ENCODE assay signal across 9 cellular contexts in the genomic region with DNA sequence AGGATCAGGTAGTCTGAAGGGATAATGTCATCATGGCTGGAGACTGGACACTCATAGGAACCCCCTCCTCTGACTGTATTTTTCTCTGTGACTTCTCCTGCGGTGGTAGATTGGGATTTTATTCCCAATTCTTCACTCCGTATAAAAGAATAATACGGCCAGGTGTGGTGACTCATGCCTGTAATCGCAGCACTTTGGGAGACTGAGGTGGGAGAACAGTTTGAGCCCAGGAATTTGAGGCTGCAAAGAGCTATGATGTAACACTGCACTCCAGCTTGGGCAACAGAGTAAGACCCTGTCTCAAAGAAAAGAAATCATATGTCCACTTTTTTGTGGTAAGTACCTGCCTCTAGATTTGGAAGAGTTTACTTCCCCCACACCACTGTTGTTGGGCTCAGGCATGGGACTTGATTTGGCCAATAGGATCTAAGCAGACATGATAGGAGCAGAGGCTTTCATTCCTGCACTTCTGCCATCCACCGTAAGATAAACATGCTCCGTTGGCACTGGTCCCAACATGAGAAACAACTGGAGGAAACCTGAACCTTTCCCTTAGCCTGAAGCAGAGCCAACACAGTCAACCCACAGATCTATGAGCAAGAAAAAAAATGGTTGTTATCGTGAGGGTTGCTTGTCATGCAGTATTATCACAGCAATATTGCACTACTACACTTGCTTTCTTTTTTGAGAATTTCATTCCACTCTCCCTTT.
DNase-seq lines count a peak whose midpoint lies in the region; ATAC-seq, FAIRE-seq and TF ChIP-seq lines count a peak whose summit lies in the region.
"Had no signal": no experiment of that assay in that cellular context is flagged by ENCODE, and none has a peak within 500 bp of the region (broad histone marks: within the 10 kb centered on the region; RNA-seq: fewer than 3 reads in every experiment).

No MANE protein-coding gene starts in this region.

- no peak overlapping the region for H2AFZ ChIP-seq in HCT116 (ENCODE audit: low read depth, low read length, poor library complexity, severe bottlenecking)

- ATAC-seq in HCT116 = peak; percentile 58; the same call in 1 of the 2 replicates
- ATAC-seq in omental fat pad (ENCODE audit: low FRiP score) = peak; percentile 75
- ATAC-seq in GM19324 (IDR thresholded peaks at IDR 0.05; ENCODE audit: low FRiP score, unreplicated experiment) = no peak
- ATAC-seq in HG03159 (IDR thresholded peaks at IDR 0.05; ENCODE audit: unreplicated experiment) = no peak
- ATAC-seq: pancreas had no signal

- RAD21 ChIA-PET in HCT116 (lab: Charles Lee; ENCODE audit: low non-redundant PET in 1 of 2, low total read pairs in 2 of 2, uncharacterized antibody in 2 of 2, unreplicated experiment in 2 of 2) = no interaction called here

- POLR2A ChIA-PET in HCT116 (lab: Charles Lee) = no interaction called here

- intact Hi-C loops in HCT116 (cut with micrococcal nuclease) = loop anchor here (5.0 kb wide), 1 partner anchor 72 kb away; no protein-coding TSS in a partner anchor
- intact Hi-C loops in kidney (cut with DNase I) = no loop called here

- H3K9ac ChIP-seq in HCT116 (ENCODE audit: low read length) (no peak overlapping the region), kidney (ENCODE audit: low read length in 2 of 2) (no peak overlapping the region)

- peaks cover 17% of the 10 kb centered on the region for H3K9me3 Mint-ChIP-seq in activated T-cell treated with anti-CD3 and anti-CD28 coated beads, Interleukin-2, amount 50 U/mL, for 24 hours

- no peak for TF ChIP-seq RAD21 in HCT116 (IDR thresholded peaks at IDR 0.05; ENCODE audit: low read depth)

- no peaks in the 10 kb centered on the region for H3K79me2 ChIP-seq in HCT116 (ENCODE audit: insufficient read depth, low read length)

- H3K4me2 ChIP-seq in HCT116 (ENCODE audit: low read length) = no peak overlapping the region

- H3K4me3 ChIP-seq in HCT116 (replicated peaks in 1 of 2; ENCODE audit: low read depth in 1 of 2, low read length in 2 of 2) (no peak overlapping the region), choroid plexus epithelial cell (ENCODE audit: low read depth, low read length) (no peak overlapping the region), kidney (ENCODE audit: low read length in 2 of 2) (no peak overlapping the region)
- H3K4me3 ChIP-seq: pancreas had no signal

- peaks cover 5% of the 10 kb centered on the region; the same call in 1 of the 2 replicates for H3K27me3 ChIP-seq in HCT116 (ENCODE audit: insufficient read depth, low read length)
- H3K27me3 ChIP-seq: pancreas had no signal

- BruUV-seq in HCT116 (replicated peaks; lab: Mats Ljungman, UMichigan) = no TSS peak

- FAIRE-seq in kidney (lab: Jason Lieb, UNC) = no peak
- FAIRE-seq: pancreas had no signal

- H3K9me2 ChIP-seq in HCT116 (ENCODE audit: insufficient read depth) = no peaks in the 10 kb centered on the region

- H3K27ac Mint-ChIP-seq in activated T-cell treated with anti-CD3 and anti-CD28 coated beads, Interleukin-2, amount 50 U/mL, for 24 hours = no peak overlapping the region

- no peaks in the 10 kb centered on the region for H3K4me1 Mint-ChIP-seq in activated T-cell treated with anti-CD3 and anti-CD28 coated beads, Interleukin-2, amount 50 U/mL, for 24 hours (ENCODE audit: low read depth)

- CTCF ChIA-PET in HCT116 (lab: Charles Lee) = interaction anchor here (0.9 kb wide), 1 partner anchor 12 kb away, joined by 3 read pairs; no protein-coding TSS in a partner anchor

- H3K27ac ChIP-seq in HCT116 (ENCODE audit: low read depth, low read length) (no peak overlapping the region), kidney (ENCODE audit: low read depth in 2 of 2, low read length in 2 of 2) (no peak overlapping the region)
- H3K27ac ChIP-seq: pancreas had no signal

- no peaks in the 10 kb centered on the region for H3K36me3 Mint-ChIP-seq in activated T-cell treated with anti-CD3 and anti-CD28 coated beads, Interleukin-2, amount 50 U/mL, for 24 hours (ENCODE audit: low read depth)

- H3K36me3 ChIP-seq in HCT116 (ENCODE audit: control insufficient read depth in 1 of 2, insufficient read depth in 2 of 2, low read length in 2 of 2) (no peaks in the 10 kb centered on the region), kidney (ENCODE audit: control insufficient read depth in 1 of 2, insufficient read depth in 2 of 2, low read length in 2 of 2) (no peaks in the 10 kb centered on the region)
- H3K36me3 ChIP-seq: pancreas had no signal

- no peak for TF ChIP-seq POLR2A in HCT116 (IDR thresholded peaks at IDR 0.05; ENCODE audit: borderline replicate concordance, extremely low read depth, insufficient read depth, insufficient read length)

- no peak overlapping the region for H3K4me3 Mint-ChIP-seq in activated T-cell treated with anti-CD3 and anti-CD28 coated beads, Interleukin-2, amount 50 U/mL, for 24 hours

- DNase-seq in HCT116 (ENCODE audit: low read depth, low spot score) = no peak
- DNase-seq in NCI-H2171 (lab: John Stamatoyannopoulos, UW) = peak; percentile 85
- peak; percentile 88 for DNase-seq in choroid plexus epithelial cell (ENCODE audit: low read depth)
- DNase-seq in omental fat pad (ENCODE audit: low spot score) = no peak
- no peak for DNase-seq in kidney
- no peak for DNase-seq in activated T-cell treated with anti-CD3 and anti-CD28 coated beads, Interleukin-2, amount 50 U/mL, for 24 hours
- DNase-seq: pancreas had no signal

- H3K4me1 ChIP-seq in HCT116 (ENCODE audit: control insufficient read depth in 1 of 2, insufficient read depth in 2 of 2, low read length in 2 of 2) (peaks cover 3 to 6% of the 10 kb centered on the region in 2 experiments; a peak in 2 of 4 replicates), kidney (ENCODE audit: control insufficient read depth in 1 of 2, insufficient read depth in 1 of 2, low read depth in 1 of 2, low read length in 2 of 2) (no peaks in the 10 kb centered on the region)
- H3K4me1 ChIP-seq: pancreas had no signal

- H3K9me3 ChIP-seq in HCT116 (ENCODE audit: control insufficient read depth in 1 of 2, insufficient read depth in 1 of 2, low read depth in 1 of 2, low read length in 2 of 2) = peaks cover 4 to 6% of the 10 kb centered on the region in 2 experiments; a peak in 2 of 4 replicates
- peaks cover 0 to 7% of the 10 kb centered on the region in 2 donors for H3K9me3 ChIP-seq in kidney (ENCODE audit: control insufficient read depth in 1 of 2, low read length in 2 of 2)

- TF ChIP-seq CTCF in HCT116 (IDR thresholded peaks at IDR 0.05 in 2 of 3, conservative IDR thresholded peaks at IDR 0.05 in 1 of 3; ENCODE audit: borderline replicate concordance in 1 of 3, insufficient read depth in 1 of 3, low read depth in 2 of 3, low read length in 2 of 3) (no peak), choroid plexus epithelial cell (conservative IDR thresholded peaks at IDR 0.05; ENCODE audit: low read depth, low read length) (no peak), omental fat pad (IDR thresholded peaks at IDR 0.05) (no peak), kidney (IDR thresholded peaks at IDR 0.05; ENCODE audit: borderline replicate concordance, extremely low read depth, insufficient read depth) (no peak)

- H4K20me1 ChIP-seq in HCT116 (ENCODE audit: insufficient read depth) = no peaks in the 10 kb centered on the region

- H3K27me3 Mint-ChIP-seq in activated T-cell treated with anti-CD3 and anti-CD28 coated beads, Interleukin-2, amount 50 U/mL, for 24 hours = peaks cover 88% of the 10 kb centered on the region

TF ChIP-seq in HCT116, 20 proteins besides CTCF, POLR2A, EP300 and RAD21:
- TF ChIP-seq TCF7L2 (IDR thresholded peaks at IDR 0.05; ENCODE audit: borderline replicate concordance, extremely low read depth, insufficient read depth, insufficient read length) (no peak), CBX3 (IDR thresholded peaks at IDR 0.05; ENCODE audit: low read depth) (no peak), JUND (IDR thresholded peaks at IDR 0.05) (no peak)
- TF ChIP-seq, protein P1, sequence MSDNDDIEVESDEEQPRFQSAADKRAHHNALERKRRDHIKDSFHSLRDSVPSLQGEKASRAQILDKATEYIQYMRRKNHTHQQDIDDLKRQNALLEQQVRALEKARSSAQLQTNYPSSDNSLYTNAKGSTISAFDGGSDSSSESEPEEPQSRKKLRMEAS (IDR thresholded peaks at IDR 0.05) = no peak

Comparison
In these comparisons a context has a peak if more than half of its experiments do, and no peak if none do; other contexts are left out.
1. ATAC-seq: peak in HCT116 (single experiment) and omental fat pad (single experiment); none in GM19324 (single experiment) and HG03159 (single experiment).
2. DNase-seq: peak in NCI-H2171 (single experiment) and choroid plexus epithelial cell (single experiment); none in HCT116 (single experiment), omental fat pad (single experiment), kidney (single experiment) and activated T-cell treated with anti-CD3 and anti-CD28 coated beads, Interleukin-2, amount 50 U/mL, for 24 hours (single experiment).